9 cellular contexts compared by ENCODE assay signal in the genomic region with DNA sequence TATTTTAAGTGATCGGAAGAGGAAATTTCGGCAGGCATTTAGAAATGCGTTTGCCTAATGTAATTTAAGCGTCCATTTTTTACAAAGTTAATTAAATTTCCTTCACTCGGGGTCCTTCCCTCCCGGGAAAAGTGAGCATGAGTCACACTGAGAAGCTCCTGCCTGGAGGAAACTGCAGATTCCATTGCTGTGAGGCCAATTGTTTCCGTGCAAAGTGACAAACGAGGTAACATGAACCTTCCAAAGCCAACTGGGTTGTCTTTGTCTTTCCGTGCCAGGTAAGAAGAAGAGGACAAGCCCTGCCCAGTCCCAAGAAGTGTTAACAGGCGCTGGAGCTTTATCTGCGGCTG.
DNase-seq lines count a peak whose midpoint lies in the region; ATAC-seq, FAIRE-seq and TF ChIP-seq lines count a peak whose summit lies in the region.
"Had no signal": no experiment of that assay in that cellular context is flagged by ENCODE, and none has a peak within 500 bp of the region (broad histone marks: within the 10 kb centered on the region; RNA-seq: fewer than 3 reads in every experiment).

No MANE protein-coding gene starts in this region.

- H3K27ac Mint-ChIP-seq in Caco-2 (ENCODE audit: unreplicated experiment) = no peak overlapping the region

- no peaks in the 10 kb centered on the region for H3K9me3 Mint-ChIP-seq in Caco-2 (ENCODE audit: unreplicated experiment)

- H3K27me3 ChIP-seq in Caco-2 (replicated peaks; ENCODE audit: control insufficient read depth, insufficient read depth, low read length) = peaks cover 2% of the 10 kb centered on the region; the same call in 1 of the 2 replicates
- H3K27me3 ChIP-seq in pancreas = peaks cover 0 to 3% (median 0%) of the 10 kb centered on the region in 4 donors

- WGBS in pancreas, 2 donors = 10 to 11% methylated on average over 11 of the region's 11 CpGs

- TF ChIP-seq CTCF in Caco-2 (IDR thresholded peaks at IDR 0.05; ENCODE audit: insufficient read depth in 1 of 2, low read depth in 1 of 2, low read length in 1 of 2, severe bottlenecking in 1 of 2, unreplicated experiment in 1 of 2) (no peak), pancreas (IDR thresholded peaks at IDR 0.05) (no peak)

- BruUV-seq in Caco-2 (replicated peaks; lab: Mats Ljungman, UMichigan) = no TSS peak

- DNase-seq in Caco-2 (no peak), SK-N-MC (ENCODE audit: low read depth, low spot score) (no peak), glomerular endothelial cell (ENCODE audit: extremely low read depth, low read depth, low spot score) (peak; percentile 61), pancreas (no peak), T-helper 1 cell (no peak), NCI-H2196 (lab: John Stamatoyannopoulos, UW; ENCODE audit: unreplicated experiment) (no peak)
- no peak for DNase-seq in stimulated activated CD4-positive, alpha-beta T cell treated with anti-CD3 and anti-CD28 coated beads, Interleukin-2, amount 100 ng/mL, for 24 hours
- DNase-seq in activated naive CD4-positive, alpha-beta T cell treated with anti-CD3 and anti-CD28 coated beads, Interleukin-2, amount 50 U/mL, for 16 hours = no peak

- POLR2A ChIA-PET in Caco-2 (lab: Charles Lee) = no interaction called here

- H3K4me3 Mint-ChIP-seq in Caco-2 (ENCODE audit: unreplicated experiment) = peak overlapping the region; percentile 54

- H3K27ac ChIP-seq in SK-N-MC (no peak overlapping the region; the same call in 1 of the 2 replicates), pancreas (no peak overlapping the region)
- H3K27ac ChIP-seq: KMS-11 had no signal

- peak overlapping the region; percentile 47 for H3K9ac ChIP-seq in SK-N-MC (ENCODE audit: insufficient read length)
- H3K9ac ChIP-seq: KMS-11 had no signal

- H3K9me3 ChIP-seq in Caco-2 = no peaks in the 10 kb centered on the region
- no peaks in the 10 kb centered on the region for H3K9me3 ChIP-seq in SK-N-MC (ENCODE audit: low read depth, low read length)
- no peaks in the 10 kb centered on the region for H3K9me3 ChIP-seq in pancreas

- H3K36me3 Mint-ChIP-seq in Caco-2 (ENCODE audit: insufficient read depth, unreplicated experiment) = no peaks in the 10 kb centered on the region

- H3K27me3 Mint-ChIP-seq in Caco-2 (ENCODE audit: insufficient read depth, unreplicated experiment) = peaks cover 36% of the 10 kb centered on the region

- ATAC-seq in pancreas = peak in 3 of 4 donors; percentile 17 to 72 (median 63)

- intact Hi-C loops in Caco-2 (cut with micrococcal nuclease; ENCODE audit: unreplicated experiment) = no loop called here
- intact Hi-C loops in pancreas (cut with DNase I) = no loop called here

- CTCF ChIA-PET in Caco-2 (lab: Charles Lee) = no interaction called here

- no peak for FAIRE-seq in pancreas (lab: Jason Lieb, UNC)

- H3K4me3 ChIP-seq in Caco-2 (ENCODE audit: low read depth, low read length) (peak overlapping the region; percentile 35), SK-N-MC (peak overlapping the region; percentile 70), pancreas (peak overlapping the region in 3 of 4 donors; percentile 12 to 52 (median 35))

- H3K4me1 ChIP-seq in Caco-2 (no peaks in the 10 kb centered on the region), pancreas (peaks cover 0 to 4% (median 0%) of the 10 kb centered on the region in 3 donors)

- H3K36me3 ChIP-seq in Caco-2 (ENCODE audit: control insufficient read depth, insufficient read depth, low read length) = no peaks in the 10 kb centered on the region
- no peaks in the 10 kb centered on the region for H3K36me3 ChIP-seq in SK-N-MC (ENCODE audit: insufficient read depth, low read length)
- no peaks in the 10 kb centered on the region for H3K36me3 ChIP-seq in pancreas

- peaks cover 7% of the 10 kb centered on the region for H3K4me1 Mint-ChIP-seq in Caco-2 (ENCODE audit: low read depth, unreplicated experiment)
